In the genomic region with DNA sequence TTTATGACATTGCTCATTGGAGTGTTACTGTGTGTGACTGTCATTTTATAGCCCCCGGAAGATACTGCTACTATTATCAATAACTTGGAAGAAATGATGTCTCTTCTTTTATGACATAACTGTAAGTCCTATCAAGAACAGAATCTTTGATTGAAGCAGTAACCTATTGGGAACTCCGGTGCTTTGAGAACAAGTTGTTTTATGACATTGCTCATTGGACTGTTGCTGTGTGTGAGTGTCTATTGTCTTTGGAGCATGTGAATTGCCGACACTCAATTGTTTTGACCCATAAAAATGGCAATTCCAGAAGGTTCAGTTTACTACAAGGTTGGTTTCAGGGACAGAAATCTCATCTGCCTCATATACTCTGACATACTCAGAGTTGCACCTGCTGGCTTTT, we compare ENCODE assay signal across 21 cellular contexts. TPM values are rescaled to one million over a fixed set of nuclear protein-coding genes. Genes with fewer than 3 reads are reported as not detected.
DNase-seq lines count a peak whose midpoint lies in the region; ATAC-seq, FAIRE-seq and TF ChIP-seq lines count a peak whose summit lies in the region.
"Had no signal": no experiment of that assay in that cellular context is flagged by ENCODE, and none has a peak within 500 bp of the region (broad histone marks: within the 10 kb centered on the region; RNA-seq: fewer than 3 reads in every experiment).

No MANE protein-coding gene starts in this region.

- H3K9me3 ChIP-seq in A549 (no peaks in the 10 kb centered on the region), mucosa of rectum (ENCODE audit: control insufficient read depth in 2 of 2, low read length in 2 of 2) (no peaks in the 10 kb centered on the region), transverse colon (no peaks in the 10 kb centered on the region)
- H3K9me3 ChIP-seq: BE2C had no signal

- no peak for TF ChIP-seq EP300 in A549 (IDR thresholded peaks at IDR 0.05)
- TF ChIP-seq EP300 in transverse colon (IDR thresholded peaks at IDR 0.05; ENCODE audit: low read depth): no peak

- H3K36me3 ChIP-seq in mucosa of rectum (ENCODE audit: control insufficient read depth in 2 of 2, insufficient read depth in 2 of 2, low read length in 2 of 2) (peaks cover 0 to 3% of the 10 kb centered on the region in 2 donors), transverse colon (no peaks in the 10 kb centered on the region)
- H3K36me3 ChIP-seq: BE2C had no signal

- H3K4me1 ChIP-seq in A549 (no peaks in the 10 kb centered on the region), mucosa of rectum (ENCODE audit: control insufficient read depth in 2 of 2, insufficient read depth in 2 of 2, low read length in 2 of 2) (peaks cover 33 to 38% of the 10 kb centered on the region in 2 donors), transverse colon (peaks cover 3 to 60% (median 28%) of the 10 kb centered on the region in 4 donors)
- H3K4me1 ChIP-seq: BE2C had no signal

- TF ChIP-seq CTCF in A549 (IDR thresholded peaks at IDR 0.05): no peak
- no peak for TF ChIP-seq CTCF in transverse colon (IDR thresholded peaks at IDR 0.05)

- intact Hi-C loops in transverse colon (cut with DNase I; ENCODE audit: low total_unique reads): no loop called here

- DNase-seq in A549 (ENCODE audit: low read depth in 1 of 2, low spot score in 1 of 2): no peak
- peak; percentile 35 for DNase-seq in cerebellar cortex (ENCODE audit: low spot score)
- no peak for DNase-seq in transverse colon
- no peak for DNase-seq in activated gamma-delta T cell treated with Interleukin-2 at 50 U/mL for 16 hours
- DNase-seq in LoVo (ENCODE audit: low spot score): no peak
- DNase-seq: ACHN; BE2C; C1 segment of cervical spinal cord; CD4-positive, CD25-positive, alpha-beta regulatory T cell; CD8-positive, alpha-beta memory T cell; COR-L47; DMS 273 treated with DMSO at 0.1 percent for 48 hours; DMS53; DND-41; EL; H9 had no signal

- POLR2A ChIA-PET in A549 (lab: Yijun Ruan, JAX): no interaction called here

- 93% methylated on average over 3 of the region's 3 CpGs for WGBS in A549 (ENCODE audit: missing lambda C conversion rate)
- 48 to 73% methylated on average over 3 of the region's 3 CpGs for WGBS in transverse colon (ENCODE audit: low coverage in 1 of 2), 2 donors

- no peak for ATAC-seq in A549

- TF ChIP-seq RAD21 in A549 (conservative IDR thresholded peaks at IDR 0.05 in 1 of 2, IDR thresholded peaks at IDR 0.05 in 1 of 2): no peak

- H3K4me3 ChIP-seq in A549: no peak overlapping the region
- no peak overlapping the region for H3K4me3 ChIP-seq in mucosa of rectum (ENCODE audit: low read length in 2 of 2)
- H3K4me3 ChIP-seq in transverse colon: no peak overlapping the region
- H3K4me3 ChIP-seq: GM12878 had no signal

- H3K27me3 ChIP-seq in mucosa of rectum (ENCODE audit: control insufficient read depth in 2 of 2, insufficient read depth in 2 of 2, low read length in 2 of 2) (no peaks in the 10 kb centered on the region), transverse colon (no peaks in the 10 kb centered on the region)
- H3K27me3 ChIP-seq: BE2C had no signal

- in situ Hi-C loops in transverse colon (cut with MboI; ENCODE audit: low pct_ligation_motif_present in 1 of 4, low pct_unique_long_range_greater_than_20kb in 1 of 4, low sequenced_read_pairs in 3 of 4): no loop called here

- CTCF ChIA-PET in A549 (lab: Yijun Ruan, JAX): no interaction called here

- no peak overlapping the region for H3K27ac ChIP-seq in A549
- peak overlapping the region; percentile 29 to 47 for H3K27ac ChIP-seq in mucosa of rectum (ENCODE audit: low read depth in 2 of 2, low read length in 2 of 2)
- H3K27ac ChIP-seq in transverse colon: peak overlapping the region; percentile 26 to 62 (median 52)

- peak overlapping the region in 1 of 2 donors; percentile 12 for H3K9ac ChIP-seq in mucosa of rectum (ENCODE audit: low read depth in 1 of 2, low read length in 2 of 2)

- FAIRE-seq in A549 (lab: Jason Lieb, UNC): peak; percentile 13
- FAIRE-seq: GM12878, GM19239, H1 had no signal

- no peak overlapping the region for H3K4me2 ChIP-seq in A549

- TF ChIP-seq POLR2A in A549 (IDR thresholded peaks at IDR 0.05; ENCODE audit: low read length) (no peak), transverse colon (IDR thresholded peaks at IDR 0.05) (no peak)

TF ChIP-seq in A549, 52 proteins besides CTCF, POLR2A, EP300 and RAD21:
- TF ChIP-seq CBX2 (IDR thresholded peaks at IDR 0.05; ENCODE audit: borderline replicate concordance, low read depth) (no peak), ZFP36 (IDR thresholded peaks at IDR 0.05; ENCODE audit: borderline replicate concordance, partially characterized antibody) (no peak), RCOR1 (IDR thresholded peaks at IDR 0.05; ENCODE audit: low read depth, low read length) (no peak), BHLHE40 (IDR thresholded peaks at IDR 0.05; ENCODE audit: low read depth, low read length) (no peak), HOXB5 (CRISPR knock-in tag; IDR thresholded peaks at IDR 0.05) (no peak), TP53 (CRISPR knock-in tag; IDR thresholded peaks at IDR 0.05) (no peak), SREBF2 (IDR thresholded peaks at IDR 0.05) (no peak), HDAC2 (IDR thresholded peaks at IDR 0.05) (no peak), MAFK (IDR thresholded peaks at IDR 0.05; ENCODE audit: partially characterized antibody) (no peak), RFX5 (IDR thresholded peaks at IDR 0.05) (no peak), TFCP2L1 (CRISPR knock-in tag; IDR thresholded peaks at IDR 0.05) (no peak), POLR2AphosphoS2 (conservative IDR thresholded peaks at IDR 0.05; ENCODE audit: low read length) (no peak), CHD2 (IDR thresholded peaks at IDR 0.05; ENCODE audit: low read length, partially characterized antibody) (no peak), HEYL (CRISPR knock-in tag; IDR thresholded peaks at IDR 0.05) (no peak), ESRRA (IDR thresholded peaks at IDR 0.05; ENCODE audit: borderline replicate concordance, low read length) (no peak)
- TF ChIP-seq, protein P1, sequence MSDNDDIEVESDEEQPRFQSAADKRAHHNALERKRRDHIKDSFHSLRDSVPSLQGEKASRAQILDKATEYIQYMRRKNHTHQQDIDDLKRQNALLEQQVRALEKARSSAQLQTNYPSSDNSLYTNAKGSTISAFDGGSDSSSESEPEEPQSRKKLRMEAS (IDR thresholded peaks at IDR 0.05): no peak

RNA-seq across cellular contexts. Expression of a gene that starts 8.0 kb away (rescaled TPM):
- 11.8 and 14.7 TPM in 2 replicates for polyA plus RNA-seq in A549 (2011; rRNA removed)
- 7.5 and 10.0 TPM in 2 replicates for polyA plus RNA-seq in A549 (2012; cell fraction: cytosol; rRNA removed)
- polyA plus RNA-seq in A549 (2012; cell fraction: nucleus; rRNA removed): 7.4 and 11.2 TPM in 2 replicates
- polyA plus RNA-seq in A549 (2017; fragmentation: RNase III; extraction: RNeasy Plus Mini Kit Qiagen cat#74134 plus additional on column Dnase treatment): 6.2 to 8.4 TPM (median 6.3 TPM) in 3 replicates
- 8.4 and 13.9 TPM in 2 replicates for polyA minus RNA-seq in A549 (2011; rRNA and poly(A)+ RNA removed)
- total RNA-seq in transverse colon: 10 to 100 TPM in 3 of 4 donors, 1 to 10 TPM in 1; 1.2 to 25.7 (median 21.7) TPM
- total RNA-seq: G401 had no signal
- polyA plus RNA-seq: CD8-positive, alpha-beta memory T cell had no signal

Comparison
In these comparisons a context has a peak if more than half of its experiments do, and no peak if none do; other contexts are left out.
1. H3K27ac ChIP-seq: peak in mucosa of rectum (2 of 2) and transverse colon (4 of 4); none in A549 (0 of 2).